In the genomic region with DNA sequence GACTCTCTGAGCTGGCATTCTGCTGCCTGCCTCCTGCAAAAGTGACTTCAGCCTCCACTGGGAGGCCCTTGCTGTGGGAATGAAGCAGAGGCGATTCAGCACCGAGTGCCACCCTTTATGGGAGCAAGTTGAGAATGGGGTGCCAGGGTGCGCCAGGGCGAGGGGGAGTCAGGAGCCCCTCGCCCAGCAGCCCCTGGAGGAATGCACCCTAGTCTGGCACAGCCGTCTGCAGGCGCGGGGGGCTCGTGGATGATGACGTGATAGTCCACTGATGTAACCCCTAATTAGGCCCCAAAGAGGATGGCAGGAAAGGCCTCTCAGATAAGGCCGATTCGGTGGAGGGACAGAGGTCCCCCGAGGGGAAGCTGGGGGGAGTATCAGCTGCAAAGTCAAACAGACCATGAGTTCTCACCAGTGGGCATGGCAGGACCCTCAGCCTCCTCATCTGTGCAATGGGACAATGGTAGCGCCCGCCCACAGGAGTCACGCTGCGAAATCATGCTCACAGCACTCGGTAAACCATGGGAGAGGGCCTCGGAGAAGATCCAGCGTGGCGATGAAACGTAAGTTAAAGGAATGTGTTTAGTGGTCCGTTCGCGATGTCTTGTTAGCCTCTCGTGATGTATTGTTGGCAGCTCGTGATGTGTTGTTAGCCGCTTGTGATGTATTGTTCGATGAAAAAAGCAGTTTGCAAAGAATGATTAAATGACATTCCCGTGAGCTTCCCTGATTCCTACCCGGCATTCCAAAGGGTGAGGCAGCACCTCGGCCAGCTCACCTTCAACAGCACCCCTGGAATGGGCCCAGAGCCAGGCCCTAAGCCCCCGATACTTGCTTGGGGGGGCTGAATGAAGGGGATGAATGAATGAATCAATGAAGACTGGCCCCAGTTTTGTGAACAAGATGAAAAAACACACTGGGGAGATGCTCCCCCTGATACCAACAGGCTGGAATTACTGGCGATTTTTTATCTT, we compare ENCODE assay signal across 18 cellular contexts. TPM values are rescaled to one million over a fixed set of nuclear protein-coding genes. Genes with fewer than 3 reads are reported as not detected.
DNase-seq lines count a peak whose midpoint lies in the region; ATAC-seq, FAIRE-seq and TF ChIP-seq lines count a peak whose summit lies in the region.
"Had no signal": no experiment of that assay in that cellular context is flagged by ENCODE, and none has a peak within 500 bp of the region (broad histone marks: within the 10 kb centered on the region; RNA-seq: fewer than 3 reads in every experiment).

No MANE protein-coding gene starts in this region.

- TF ChIP-seq CTCF in SK-N-SH (IDR thresholded peaks at IDR 0.05) (no peak), K562 (IDR thresholded peaks at IDR 0.05 in 2 of 3, conservative IDR thresholded peaks at IDR 0.05 in 1 of 3; ENCODE audit: insufficient read depth in 2 of 3, low read depth in 1 of 3, low read length in 3 of 3) (no peak)

- peak; percentile 54 for FAIRE-seq in K562 (lab: Jason Lieb, UNC)

- H3K9me2 ChIP-seq in SK-N-SH = no peaks in the 10 kb centered on the region

- H3K4me3 ChIP-seq in SK-N-SH (ENCODE audit: low read depth in 2 of 2, low read length in 1 of 2) (no peak overlapping the region), K562 (no peak overlapping the region)
- H3K4me3 ChIP-seq: GM23248 had no signal

- no peaks in the 10 kb centered on the region for H3F3A ChIP-seq in SK-N-SH (replicated peaks; ENCODE audit: insufficient read depth)

- H3K27me3 ChIP-seq in SK-N-SH (ENCODE audit: insufficient read depth) = no peaks in the 10 kb centered on the region
- peaks cover 27 to 46% of the 10 kb centered on the region in 2 experiments for H3K27me3 ChIP-seq in K562 (ENCODE audit: control insufficient read depth in 2 of 2, insufficient read depth in 2 of 2, low read length in 2 of 2)

- no TSS peak for BruUV-seq in K562 (replicated peaks; lab: Mats Ljungman, UMichigan)

- no peak for ATAC-seq in SK-N-SH treated with all-trans-retinoic acid at 6 μM for 48 hours
- no peak for ATAC-seq in K562
- ATAC-seq: HCT116 had no signal

- H3K36me3 ChIP-seq in SK-N-SH (replicated peaks in 1 of 2; ENCODE audit: control insufficient read depth in 1 of 2, insufficient read depth in 2 of 2, low read length in 1 of 2) (no peaks in the 10 kb centered on the region), K562 (ENCODE audit: control insufficient read depth, insufficient read depth, low read length) (no peaks in the 10 kb centered on the region)

- H2AFZ ChIP-seq in SK-N-SH (ENCODE audit: low read depth) = no peak overlapping the region
- H2AFZ ChIP-seq in K562 (ENCODE audit: low read depth, low read length) = no peak overlapping the region
- H2AFZ ChIP-seq: GM23248 had no signal

- TF ChIP-seq RAD21 in SK-N-SH (IDR thresholded peaks at IDR 0.05; ENCODE audit: low read length) (no peak), K562 (CRISPR knock-in tag; conservative IDR thresholded peaks at IDR 0.05 in 1 of 2, IDR thresholded peaks at IDR 0.05 in 1 of 2) (no peak)

- no peak overlapping the region for H3K4me2 ChIP-seq in SK-N-SH
- no peak overlapping the region for H3K4me2 ChIP-seq in K562 (ENCODE audit: insufficient read depth, low read length)
- H3K4me2 ChIP-seq: KMS-11 had no signal

- 70% methylated on average over 31 of the region's 34 CpGs for WGBS in SK-N-SH (ENCODE audit: low lambda C conversion rate)
- WGBS in K562 (ENCODE audit: insufficient coverage, low coverage, missing lambda C conversion rate) = 13% methylated on average over 34 of the region's 34 CpGs

- POLR2A ChIA-PET in SK-N-SH (lab: Yijun Ruan, JAX) (no interaction called here), K562 (lab: Yijun Ruan, JAX) (no interaction called here)

- H3K27ac ChIP-seq in SK-N-SH (ENCODE audit: low read depth in 2 of 2, low read length in 1 of 2) (no peak overlapping the region), K562 (ENCODE audit: extremely low read depth, low read depth, low read length) (no peak overlapping the region)
- H3K27ac ChIP-seq: GM23248, KMS-11 had no signal

- H3K79me2 ChIP-seq in SK-N-SH (ENCODE audit: insufficient read depth) (no peaks in the 10 kb centered on the region), K562 (ENCODE audit: control insufficient read depth, insufficient read depth, low read length) (no peaks in the 10 kb centered on the region)

- TF ChIP-seq POLR2A in K562 (conservative IDR thresholded peaks at IDR 0.05) = no peak

- intact Hi-C loops in K562 (cut with micrococcal nuclease) = no loop called here

- no peak for TF ChIP-seq EP300 in SK-N-SH (IDR thresholded peaks at IDR 0.05; ENCODE audit: borderline replicate concordance in 1 of 2, low read depth in 1 of 2, low read length in 1 of 2)
- no peak for TF ChIP-seq EP300 in K562 (IDR thresholded peaks at IDR 0.05; ENCODE audit: low read length)

- no peak for DNase-seq in SK-N-SH
- no peak for DNase-seq in K562 (ENCODE audit: extremely low read depth in 1 of 4, low spot score in 3 of 4)
- peak; percentile 61 for DNase-seq in left kidney (ENCODE audit: low read depth, low spot score)
- DNase-seq in retina = peak; percentile 54
- DNase-seq in stimulated activated CD8-positive, alpha-beta memory T cell treated with anti-CD3 and anti-CD28 coated beads, Interleukin-4, amount 100 ng/mL, for 48 hours = no peak
- DNase-seq in midbrain (lab: John Stamatoyannopoulos, UW) = no peak
- no peak for DNase-seq in NCI-H187 (lab: John Stamatoyannopoulos, UW)
- DNase-seq: 8988T, DMS79 treated with DMSO at 0.1 percent for 48 hours, GM23248, NCI-H1436 treated with DMSO at 0.1 percent for 48 hours, NCI-H2081, NCI-H2227 treated with DMSO at 0.1 percent for 48 hours, NCI-H524 treated with DMSO at 0.1 percent for 48 hours, SHP77 treated with DMSO at 0.1 percent for 48 hours had no signal

- H3K9ac ChIP-seq in SK-N-SH (no peak overlapping the region), K562 (ENCODE audit: insufficient read depth in 1 of 2, low read depth in 2 of 2, low read length in 2 of 2) (no peak overlapping the region)
- H3K9ac ChIP-seq: GM23248, KMS-11 had no signal

- no peaks in the 10 kb centered on the region; a peak in 1 of 4 replicates for H3K4me1 ChIP-seq in SK-N-SH (ENCODE audit: control insufficient read depth in 1 of 2, insufficient read depth in 2 of 2, low read depth in 1 of 2, low read length in 1 of 2)
- H3K4me1 ChIP-seq in K562 (replicated peaks in 1 of 2; ENCODE audit: control insufficient read depth in 2 of 2, insufficient read depth in 2 of 2, low read length in 2 of 2) = peaks cover 9 to 57% of the 10 kb centered on the region in 2 experiments

- CTCF ChIA-PET in SK-N-SH (lab: Yijun Ruan, JAX) = interaction anchor here (1.3 kb wide), 1 partner anchor 110 kb away, joined by 3 read pairs; no protein-coding TSS in a partner anchor
- CTCF ChIA-PET in K562 (lab: Yijun Ruan, JAX; ENCODE audit: low intra/inter-chr PET ratio) = no interaction called here

- no peaks in the 10 kb centered on the region for H4K20me1 ChIP-seq in SK-N-SH (ENCODE audit: insufficient read depth)
- no peaks in the 10 kb centered on the region for H4K20me1 ChIP-seq in K562 (replicated peaks; ENCODE audit: control insufficient read depth, insufficient read depth, low read length)

- H3K9me3 ChIP-seq in SK-N-SH = no peaks in the 10 kb centered on the region
- 0 out of 2 replicates have a peak, but pooled peaks cover 3% of the 10 kb centered on the region for H3K9me3 ChIP-seq in K562 (replicated peaks; ENCODE audit: control insufficient read depth, insufficient read depth, low read depth, low read length)

- in situ Hi-C loops in K562 (cut with MboI) = no loop called here

- H3K9me1 ChIP-seq in K562 (ENCODE audit: control insufficient read depth, insufficient read depth, low read length) = no peaks in the 10 kb centered on the region

TF ChIP-seq in SK-N-SH treated with all-trans-retinoic acid at 6 μM for 48 hours, 23 proteins besides CTCF, POLR2A, EP300 and RAD21:
- TF ChIP-seq ZNF70 (CRISPR knock-in tag; IDR thresholded peaks at IDR 0.05) (no peak), ARNTL (CRISPR knock-in tag; IDR thresholded peaks at IDR 0.05; ENCODE audit: borderline replicate concordance, low read depth) (no peak), ZFP3 (CRISPR knock-in tag; IDR thresholded peaks at IDR 0.05) (no peak)

TF ChIP-seq in K562, 482 proteins besides CTCF, POLR2A, EP300 and RAD21 (continues in another document):
- no peak for TF ChIP-seq KAT2B (IDR thresholded peaks at IDR 0.05; ENCODE audit: low read depth, low read length)

RNA-seq across cellular contexts. Expression of gene NOTCH1, which starts 49.7 kb away (rescaled TPM):
- polyA plus RNA-seq in SK-N-SH (2012; rRNA removed) = 2.6 and 6.6 TPM in 2 replicates
- polyA plus RNA-seq in SK-N-SH (2012; cell fraction: cytosol; rRNA removed) = 3.3 and 4.8 TPM in 2 replicates
- polyA plus RNA-seq in SK-N-SH (2012; cell fraction: nucleus; rRNA removed) = 25.0 and 35.2 TPM in 2 replicates
- total RNA-seq in K562 (2011; cell fraction: chromatin; rRNA removed; ENCODE audit: low replicate concordance) = 19.9 and 65.7 TPM in 2 replicates
- total RNA-seq in K562 (2011; cell fraction: nucleolus; rRNA removed) = 52.4 and 65.7 TPM in 2 replicates
- total RNA-seq in K562 (2011; cell fraction: nucleoplasm; rRNA removed) = 25.2 and 35.0 TPM in 2 replicates
- 7.1 and 12.0 TPM in 2 replicates for total RNA-seq in K562 (2014; rRNA removed)
- total RNA-seq in K562 (2014; rRNA removed; fragmentation: Illumina TruSeq; extraction: Trizol) = 0.69 and 0.73 TPM in 2 replicates
- 2.3 and 2.8 TPM in 2 replicates for total RNA-seq in K562 (2015; rRNA removed; fragmentation: Illumina TruSeq; extraction: Trizol)
- total RNA-seq in K562 (2021) = 26.7 and 31.4 TPM in 2 replicates
- polyA plus RNA-seq in K562 (2011; rRNA removed) = 1.2 and 2.2 TPM in 2 replicates
- 2.9 and 4.9 TPM in 2 replicates for polyA plus RNA-seq in K562 (2011; cell fraction: cytosol; rRNA removed)
- 13.3 and 22.9 TPM in 2 replicates for polyA plus RNA-seq in K562 (2011; cell fraction: nucleus; rRNA removed)
- polyA plus RNA-seq in K562 (2012) = 10.2 and 14.1 TPM in 2 replicates
- 2.6 and 6.3 TPM in 2 replicates for polyA plus RNA-seq in K562 (2014; fragmentation: Illumina TruSeq; extraction: Trizol)
- polyA plus RNA-seq in K562 (2014; fragmentation: Nextera tagmentation; extraction: Ambion mirVana) = under 1 TPM; 0.03 to 0.04 TPM
- polyA plus RNA-seq in K562 (2014; rRNA removed) = 8.2 and 8.6 TPM in 2 replicates
- polyA minus RNA-seq in K562 (2011; rRNA and poly(A)+ RNA removed) = 2.0 and 2.8 TPM in 2 replicates
- polyA minus RNA-seq in K562 (2011; cell fraction: cytosol; rRNA and poly(A)+ RNA removed) = 35.0 and 45.4 TPM in 2 replicates
- 15.9 and 18.9 TPM in 2 replicates for polyA minus RNA-seq in K562 (2011; cell fraction: nucleus; rRNA and poly(A)+ RNA removed)

Comparison
In these comparisons a context has a peak if more than half of its experiments do, and no peak if none do; other contexts are left out.
1. DNase-seq: peak in left kidney (single experiment) and retina (single experiment); none in SK-N-SH (single experiment), K562 (0 of 4), stimulated activated CD8-positive, alpha-beta memory T cell treated with anti-CD3 and anti-CD28 coated beads, Interleukin-4, amount 100 ng/mL, for 48 hours (single experiment), midbrain (single experiment) and NCI-H187 (0 of 2).
2. Of the 27 proteins assayed by ChIP-seq in both K562 and SK-N-SH: peak only in K562: ZBTB33; only in SK-N-SH: REST; in both: none; in neither: 25.